23 cellular contexts compared by ENCODE assay signal in the genomic region with DNA sequence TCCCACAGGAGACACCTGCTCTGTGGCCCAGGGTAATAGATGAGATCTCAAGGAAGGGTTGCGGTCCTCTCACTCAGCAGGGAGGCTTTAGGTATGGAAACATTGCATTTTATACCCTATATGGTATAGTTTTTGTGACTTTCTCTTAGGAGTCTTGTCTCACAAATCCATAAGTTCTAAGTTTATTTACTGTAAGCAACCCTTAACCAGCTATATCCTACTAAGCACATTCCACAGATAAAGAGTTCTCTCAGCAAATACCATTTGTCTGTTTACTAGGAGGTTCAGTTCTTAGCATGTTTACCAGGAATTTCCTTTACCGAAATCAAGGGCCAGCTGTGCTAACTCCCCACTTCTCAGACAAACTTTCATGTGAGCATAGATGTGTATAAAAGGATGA.
DNase-seq lines count a peak whose midpoint lies in the region; ATAC-seq, FAIRE-seq and TF ChIP-seq lines count a peak whose summit lies in the region.
"Had no signal": no experiment of that assay in that cellular context is flagged by ENCODE, and none has a peak within 500 bp of the region (broad histone marks: within the 10 kb centered on the region; RNA-seq: fewer than 3 reads in every experiment).

No MANE protein-coding gene starts in this region.

- no peak overlapping the region for H3K4me3 Mint-ChIP-seq in WTC11
- H3K4me3 Mint-ChIP-seq: B cell; CD8-positive, alpha-beta memory T cell had no signal

- POLR2A ChIA-PET in HepG2 (lab: Yijun Ruan, JAX) (no interaction called here), WTC11 (lab: Charles Lee) (no interaction called here)

- TF ChIP-seq POLR2A in HepG2 (IDR thresholded peaks at IDR 0.05; ENCODE audit: insufficient read depth in 1 of 2, low read depth in 2 of 2, low read length in 2 of 2) (no peak), right lobe of liver (IDR thresholded peaks at IDR 0.05) (no peak)

- no peaks in the 10 kb centered on the region for H3K79me2 ChIP-seq in HepG2 (ENCODE audit: insufficient read depth, low read length)

- peaks cover 12% of the 10 kb centered on the region for H3K4me1 ChIP-seq in HepG2 (ENCODE audit: insufficient read depth, low read length)
- H3K4me1 ChIP-seq in right lobe of liver, result peaks cover 0 to 6% (median 3%) of the 10 kb centered on the region in 4 donors
- H3K4me1 ChIP-seq: Peyer's patch had no signal

- 0 out of 2 replicates have a peak overlapping the region, but pooled peaks have one; percentile 5 for H3K27ac Mint-ChIP-seq in WTC11
- H3K27ac Mint-ChIP-seq in activated naive CD4-positive, alpha-beta T cell treated with anti-CD3 and anti-CD28 coated beads, Interleukin-2, amount 50 U/mL, for 72 hours, result no peak overlapping the region
- H3K27ac Mint-ChIP-seq: B cell; CD8-positive, alpha-beta memory T cell had no signal

- H3K27ac ChIP-seq in HepG2 (ENCODE audit: extremely low read length, insufficient read depth, low read length), result no peak overlapping the region
- no peak overlapping the region for H3K27ac ChIP-seq in right lobe of liver
- H3K27ac ChIP-seq: 22Rv1, C4-2B, Peyer's patch, SK-N-MC had no signal

- H4K20me1 ChIP-seq in HepG2 (ENCODE audit: insufficient read depth, low read length), result no peaks in the 10 kb centered on the region

- in situ Hi-C loops in HepG2 (cut with HindIII; ENCODE audit: extremely low pct_ligation_motif_present, low pct_unique_long_range_greater_than_20kb), result loop anchor here (25.0 kb wide), 1 partner anchor 506 kb away; no protein-coding TSS in a partner anchor

- no peak overlapping the region for H2AFZ ChIP-seq in HepG2 (ENCODE audit: low read length)

- 71% methylated on average over 2 of the region's 2 CpGs for WGBS in HepG2 (ENCODE audit: low lambda C conversion rate)
- 86% methylated on average over 1 of the region's 2 CpGs for WGBS in right lobe of liver (ENCODE audit: insufficient coverage, low coverage, low lambda C conversion rate, missing lambda C conversion rate)

- peaks cover 24% of the 10 kb centered on the region for H3K36me3 Mint-ChIP-seq in WTC11
- H3K36me3 Mint-ChIP-seq in activated naive CD4-positive, alpha-beta T cell treated with anti-CD3 and anti-CD28 coated beads, Interleukin-2, amount 50 U/mL, for 72 hours, result peaks cover 0 to 20% of the 10 kb centered on the region in 2 donors
- H3K36me3 Mint-ChIP-seq: CD8-positive, alpha-beta memory T cell had no signal

- no peaks in the 10 kb centered on the region for H3K9me3 Mint-ChIP-seq in WTC11
- no peaks in the 10 kb centered on the region for H3K9me3 Mint-ChIP-seq in activated naive CD4-positive, alpha-beta T cell treated with anti-CD3 and anti-CD28 coated beads, Interleukin-2, amount 50 U/mL, for 72 hours
- H3K9me3 Mint-ChIP-seq: CD8-positive, alpha-beta memory T cell had no signal

- no peak for FAIRE-seq in HepG2 (lab: Jason Lieb, UNC)
- FAIRE-seq: H54 had no signal

- H3K4me2 ChIP-seq in HepG2 (ENCODE audit: low read depth, low read length), result no peak overlapping the region

- H3K9ac ChIP-seq in HepG2 (ENCODE audit: insufficient read depth, low read depth, low read length), result no peak overlapping the region

- H3K4me3 ChIP-seq in HepG2 (replicated peaks in 1 of 3; ENCODE audit: insufficient read depth in 1 of 3, low read depth in 2 of 3, low read length in 3 of 3), result no peak overlapping the region
- no peak overlapping the region for H3K4me3 ChIP-seq in right lobe of liver
- H3K4me3 ChIP-seq in fibroblast of villous mesenchyme (ENCODE audit: low read depth, low read length), result no peak overlapping the region
- H3K4me3 ChIP-seq: Peyer's patch, SK-N-MC had no signal

- intact Hi-C loops in HepG2 (cut with micrococcal nuclease; ENCODE audit: unreplicated experiment), result no loop called here
- intact Hi-C loops in right lobe of liver (cut with DNase I), result no loop called here

- no peaks in the 10 kb centered on the region for H3K9me3 ChIP-seq in HepG2 (ENCODE audit: low read length)
- H3K9me3 ChIP-seq in right lobe of liver, result no peaks in the 10 kb centered on the region
- H3K9me3 ChIP-seq: Peyer's patch had no signal

- H3K27me3 Mint-ChIP-seq in WTC11 (ENCODE audit: low read depth), result no peaks in the 10 kb centered on the region
- H3K27me3 Mint-ChIP-seq: B cell; CD8-positive, alpha-beta memory T cell had no signal

- H3K4me1 Mint-ChIP-seq in WTC11, result no peaks in the 10 kb centered on the region
- H3K4me1 Mint-ChIP-seq: B cell; CD8-positive, alpha-beta memory T cell had no signal

- H3K36me3 ChIP-seq in HepG2 (replicated peaks in 1 of 2; ENCODE audit: control insufficient read depth in 1 of 2, insufficient read depth in 2 of 2, low read length in 2 of 2) (peaks cover 8 to 16% of the 10 kb centered on the region in 2 experiments), right lobe of liver (no peaks in the 10 kb centered on the region)
- H3K36me3 ChIP-seq: Peyer's patch had no signal

- CTCF ChIA-PET in HepG2 (lab: Yijun Ruan, JAX; ENCODE audit: low intra/inter-chr PET ratio, low total read pairs), result no interaction called here
- CTCF ChIA-PET in WTC11 (lab: Charles Lee), result interaction anchor here (1.6 kb wide), 1 partner anchor 15 kb away, joined by 7 read pairs; no protein-coding TSS in a partner anchor

- 0 out of 3 replicates have a peak, but pooled peaks have one; percentile 16 for ATAC-seq in HepG2
- ATAC-seq in right lobe of liver, result no peak
- no peak for ATAC-seq in WTC11
- ATAC-seq in activated naive CD4-positive, alpha-beta T cell treated with anti-CD3 and anti-CD28 coated beads, Interleukin-2, amount 50 U/mL, for 72 hours, result no peak

- TF ChIP-seq EP300 in HepG2 (IDR thresholded peaks at IDR 0.05; ENCODE audit: low read depth in 2 of 2, low read length in 2 of 2) (no peak), HepG2 (CRISPR knock-in tag; IDR thresholded peaks at IDR 0.05; ENCODE audit: borderline replicate concordance) (no peak)

- no peak for TF ChIP-seq RAD21 in HepG2 (CRISPR knock-in tag; IDR thresholded peaks at IDR 0.05)

- TF ChIP-seq CTCF in HepG2 (CRISPR knock-in tag; IDR thresholded peaks at IDR 0.05) (no peak), right lobe of liver (IDR thresholded peaks at IDR 0.05) (no peak), WTC11 (IDR thresholded peaks at IDR 0.05) (no peak), fibroblast of villous mesenchyme (IDR thresholded peaks at IDR 0.05; ENCODE audit: insufficient read depth, low read depth, low read length) (no peak)

- no TSS peak for BruUV-seq in HepG2 (replicated peaks; lab: Mats Ljungman, UMichigan)

- DNase-seq in HepG2 (ENCODE audit: low spot score) (no peak), right lobe of liver (no peak), WTC11 (ENCODE audit: low spot score) (no peak), fibroblast of villous mesenchyme (ENCODE audit: low read depth) (peak; percentile 67), NCI-H524 (lab: John Stamatoyannopoulos, UW) (no peak), middle frontal gyrus (ENCODE audit: extremely low spot score, low spot score) (no peak)
- DNase-seq in activated T-cell treated with anti-CD3 and anti-CD28 coated beads, Interleukin-2, amount 50 U/mL, for 1 hour, result no peak
- no peak for DNase-seq in activated naive CD4-positive, alpha-beta T cell treated with anti-CD3 and anti-CD28 coated beads, Interleukin-2, amount 50 U/mL, for 72 hours (ENCODE audit: low spot score in 2 of 2)
- DNase-seq: Calu3; CD8-positive, alpha-beta memory T cell; DMS153; KG1; MM.1S; NCI-H2029; NCI-H446; NCI-H526 treated with DMSO at 0.1 percent for 48 hours; Peyer's patch; SIG-M5 had no signal

- no peaks in the 10 kb centered on the region for H3K27me3 ChIP-seq in HepG2 (ENCODE audit: control insufficient read depth in 1 of 2, insufficient read depth in 2 of 2, low read length in 2 of 2)
- H3K27me3 ChIP-seq in right lobe of liver, result no peaks in the 10 kb centered on the region
- H3K27me3 ChIP-seq: Peyer's patch had no signal

TF ChIP-seq in HepG2, 621 proteins besides CTCF, POLR2A, EP300 and RAD21 (continues in another document):
- TF ChIP-seq, protein P1, sequence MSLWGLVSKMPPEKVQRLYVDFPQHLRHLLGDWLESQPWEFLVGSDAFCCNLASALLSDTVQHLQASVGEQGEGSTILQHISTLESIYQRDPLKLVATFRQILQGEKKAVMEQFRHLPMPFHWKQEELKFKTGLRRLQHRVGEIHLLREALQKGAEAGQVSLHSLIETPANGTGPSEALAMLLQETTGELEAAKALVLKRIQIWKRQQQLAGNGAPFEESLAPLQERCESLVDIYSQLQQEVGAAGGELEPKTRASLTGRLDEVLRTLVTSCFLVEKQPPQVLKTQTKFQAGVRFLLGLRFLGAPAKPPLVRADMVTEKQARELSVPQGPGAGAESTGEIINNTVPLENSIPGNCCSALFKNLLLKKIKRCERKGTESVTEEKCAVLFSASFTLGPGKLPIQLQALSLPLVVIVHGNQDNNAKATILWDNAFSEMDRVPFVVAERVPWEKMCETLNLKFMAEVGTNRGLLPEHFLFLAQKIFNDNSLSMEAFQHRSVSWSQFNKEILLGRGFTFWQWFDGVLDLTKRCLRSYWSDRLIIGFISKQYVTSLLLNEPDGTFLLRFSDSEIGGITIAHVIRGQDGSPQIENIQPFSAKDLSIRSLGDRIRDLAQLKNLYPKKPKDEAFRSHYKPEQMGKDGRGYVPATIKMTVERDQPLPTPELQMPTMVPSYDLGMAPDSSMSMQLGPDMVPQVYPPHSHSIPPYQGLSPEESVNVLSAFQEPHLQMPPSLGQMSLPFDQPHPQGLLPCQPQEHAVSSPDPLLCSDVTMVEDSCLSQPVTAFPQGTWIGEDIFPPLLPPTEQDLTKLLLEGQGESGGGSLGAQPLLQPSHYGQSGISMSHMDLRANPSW (CRISPR knock-in tag; IDR thresholded peaks at IDR 0.05; ENCODE audit: borderline replicate concordance), result no peak
- no peak for TF ChIP-seq POLR2AphosphoS5 (IDR thresholded peaks at IDR 0.05; ENCODE audit: low read depth, low read length)

TF ChIP-seq in WTC11, 78 proteins besides CTCF, POLR2A, EP300 and RAD21 (continues in another document):
- TF ChIP-seq, protein P2, sequence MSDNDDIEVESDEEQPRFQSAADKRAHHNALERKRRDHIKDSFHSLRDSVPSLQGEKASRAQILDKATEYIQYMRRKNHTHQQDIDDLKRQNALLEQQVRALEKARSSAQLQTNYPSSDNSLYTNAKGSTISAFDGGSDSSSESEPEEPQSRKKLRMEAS (CRISPR knock-in tag; IDR thresholded peaks at IDR 0.05), result no peak
- TF ChIP-seq PRRX2 (CRISPR knock-in tag; IDR thresholded peaks at IDR 0.05) (no peak), ZNF232 (CRISPR knock-in tag; IDR thresholded peaks at IDR 0.05) (no peak), GTF2I (CRISPR knock-in tag; conservative IDR thresholded peaks at IDR 0.05) (no peak), NFYB (CRISPR knock-in tag; conservative IDR thresholded peaks at IDR 0.05; ENCODE audit: low read depth) (no peak), EMX1 (CRISPR knock-in tag; IDR thresholded peaks at IDR 0.05) (no peak)
- TF ChIP-seq, protein P3, sequence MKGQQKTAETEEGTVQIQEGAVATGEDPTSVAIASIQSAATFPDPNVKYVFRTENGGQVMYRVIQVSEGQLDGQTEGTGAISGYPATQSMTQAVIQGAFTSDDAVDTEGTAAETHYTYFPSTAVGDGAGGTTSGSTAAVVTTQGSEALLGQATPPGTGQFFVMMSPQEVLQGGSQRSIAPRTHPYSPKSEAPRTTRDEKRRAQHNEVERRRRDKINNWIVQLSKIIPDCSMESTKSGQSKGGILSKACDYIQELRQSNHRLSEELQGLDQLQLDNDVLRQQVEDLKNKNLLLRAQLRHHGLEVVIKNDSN (CRISPR knock-in tag; IDR thresholded peaks at IDR 0.05), result no peak
